In the genomic region with DNA sequence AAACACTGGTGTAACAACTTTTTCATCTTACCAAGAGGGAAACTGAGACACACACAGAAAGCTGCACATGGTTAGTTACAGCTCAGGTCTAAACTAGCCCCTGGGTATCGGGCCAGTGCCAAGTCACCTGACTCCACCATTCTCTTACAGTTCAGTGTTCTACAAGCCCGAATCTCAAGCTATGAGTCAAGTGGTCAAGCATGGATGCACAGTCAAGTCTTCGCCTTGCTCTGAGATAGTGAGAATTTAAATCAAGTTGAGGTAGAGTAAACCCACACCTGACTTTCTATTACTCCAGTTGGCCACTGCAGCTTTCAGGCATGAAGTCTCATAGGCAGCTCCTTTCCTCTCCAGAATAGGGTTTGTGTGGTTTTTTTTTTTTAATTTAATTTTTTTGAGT, we compare ENCODE assay signal across 9 cellular contexts. TPM values are rescaled to one million over a fixed set of nuclear protein-coding genes. Genes with fewer than 3 reads are reported as not detected.
A peak's percentile ranks its signal among the peaks of the same experiment; 100 is the strongest.
DNase-seq lines count a peak whose midpoint lies in the region; ATAC-seq lines count a peak whose summit lies in the region.
"Had no signal": no experiment of that assay in that cellular context is flagged by ENCODE, and none has a peak within 500 bp of the region (broad histone marks: within the 10 kb centered on the region; RNA-seq: fewer than 3 reads in every experiment).

No MANE protein-coding gene starts in this region.

- intact Hi-C loops in head of caudate nucleus (cut with DNase I), result no loop called here

- no peaks in the 10 kb centered on the region for H3K4me1 Mint-ChIP-seq in activated CD8-positive, alpha-beta memory T cell treated with anti-CD3 and anti-CD28 coated beads, Interleukin-2, amount 10 ng/mL, durations not matched to agents 7 days and 5 days

- peaks cover 10% of the 10 kb centered on the region for H3K27me3 Mint-ChIP-seq in activated CD8-positive, alpha-beta memory T cell treated with anti-CD3 and anti-CD28 coated beads, Interleukin-2, amount 10 ng/mL, durations not matched to agents 7 days and 5 days

- H3K36me3 Mint-ChIP-seq in activated CD8-positive, alpha-beta memory T cell treated with anti-CD3 and anti-CD28 coated beads, Interleukin-2, amount 10 ng/mL, durations not matched to agents 7 days and 5 days, result no peaks in the 10 kb centered on the region

- no peak overlapping the region for H3K4me3 Mint-ChIP-seq in activated CD8-positive, alpha-beta memory T cell treated with anti-CD3 and anti-CD28 coated beads, Interleukin-2, amount 10 ng/mL, durations not matched to agents 7 days and 5 days

- H3K9me3 Mint-ChIP-seq in activated CD8-positive, alpha-beta memory T cell treated with anti-CD3 and anti-CD28 coated beads, Interleukin-2, amount 10 ng/mL, durations not matched to agents 7 days and 5 days (ENCODE audit: low read depth), result no peaks in the 10 kb centered on the region

- no peak overlapping the region for H3K27ac Mint-ChIP-seq in activated CD8-positive, alpha-beta memory T cell treated with anti-CD3 and anti-CD28 coated beads, Interleukin-2, amount 10 ng/mL, durations not matched to agents 7 days and 5 days

- ATAC-seq in GM18909 (IDR thresholded peaks at IDR 0.05; ENCODE audit: poor library complexity, unreplicated experiment), result peak; percentile 100
- peak; percentile 100 for ATAC-seq in GM21737 (IDR thresholded peaks at IDR 0.05; ENCODE audit: unreplicated experiment)
- ATAC-seq in HG03378 (IDR thresholded peaks at IDR 0.05; ENCODE audit: unreplicated experiment), result peak; percentile 99
- no peak for ATAC-seq in activated CD8-positive, alpha-beta memory T cell treated with anti-CD3 and anti-CD28 coated beads, Interleukin-2, amount 10 ng/mL, durations not matched to agents 7 days and 5 days

- CTCF ChIA-PET in activated CD8-positive, alpha-beta memory T cell treated with anti-CD3 and anti-CD28 coated beads, Interleukin-2, amount 10 ng/mL, durations not matched to agents 7 days and 5 days (lab: Charles Lee), result no interaction called here

- DNase-seq in kidney glomerular epithelial cell (lab: John Stamatoyannopoulos, UW) (peak; percentile 64), head of caudate nucleus (no peak), Ammon's horn (ENCODE audit: low spot score) (no peak)
- no peak for DNase-seq in activated CD8-positive, alpha-beta memory T cell treated with anti-CD3 and anti-CD28 coated beads, Interleukin-2, amount 10 ng/mL, durations not matched to agents 7 days and 5 days
- no peak for DNase-seq in activated CD4-positive, alpha-beta T cell treated with anti-CD3 and anti-CD28 coated beads, Interleukin-2, amount 50 U/mL, for 48 hours
- DNase-seq: NCI-H524 treated with DMSO at 0.1 percent for 48 hours had no signal

RNA-seq across cellular contexts. Expression of a gene that starts 34.5 kb away (rescaled TPM):
- total RNA-seq in activated CD8-positive, alpha-beta memory T cell treated with anti-CD3 and anti-CD28 coated beads, Interleukin-2, amount 10 ng/mL, durations not matched to agents 7 days and 5 days, result 10 to 100 TPM; 45.3 to 46.6 TPM
